18 cellular contexts compared by ENCODE assay signal in genomic region chr13:46058268-46058667, GRCh38. TPM values are rescaled to one million over a fixed set of nuclear protein-coding genes. Genes with fewer than 3 reads are reported as not detected.
DNase-seq lines count a peak whose midpoint lies in the region; ATAC-seq, FAIRE-seq and TF ChIP-seq lines count a peak whose summit lies in the region.
"Had no signal": no experiment of that assay in that cellular context is flagged by ENCODE, and none has a peak within 500 bp of the region (broad histone marks: within the 10 kb centered on the region; RNA-seq: fewer than 3 reads in every experiment).

No MANE protein-coding gene starts in this region.

- peak; percentile 51 for FAIRE-seq in GM12892 (lab: Jason Lieb, UNC)
- FAIRE-seq: GM12878, H54 had no signal

- in situ Hi-C loops in GM13976 (cut with MboI; ENCODE audit: low sequenced_read_pairs, unreplicated experiment) = no loop called here

- peaks cover 1% of the 10 kb centered on the region for H3K36me3 Mint-ChIP-seq in neural crest cell (ENCODE audit: low read depth)
- H3K36me3 Mint-ChIP-seq: CD8-positive, alpha-beta memory T cell had no signal

- H3K9me3 Mint-ChIP-seq in neural crest cell = peaks cover under 1% of the 10 kb centered on the region

- peaks cover 49% of the 10 kb centered on the region for H3K4me1 Mint-ChIP-seq in neural crest cell

- H3K27ac Mint-ChIP-seq in neural crest cell (ENCODE audit: unreplicated experiment) = peak overlapping the region; percentile 4

- peak; percentile 16 for DNase-seq in GF-D8 (lab: John Stamatoyannopoulos, UW)
- DNase-seq in GM12892 (ENCODE audit: insufficient read length) = no peak
- DNase-seq in neural crest cell (ENCODE audit: low read depth, low spot score) = no peak
- no peak for DNase-seq in cerebellum (ENCODE audit: low spot score)
- DNase-seq in GM13976 (ENCODE audit: low spot score) = no peak
- DNase-seq: AML-193; CD8-positive, alpha-beta memory T cell; DMS53; KG1 had no signal

- ATAC-seq in GM19351 (IDR thresholded peaks at IDR 0.05; ENCODE audit: unreplicated experiment) = no peak
- ATAC-seq in GM18511 (IDR thresholded peaks at IDR 0.05; ENCODE audit: unreplicated experiment) = no peak
- ATAC-seq: GM12878, HCT116 had no signal

- H3K4me3 Mint-ChIP-seq in neural crest cell = no peak overlapping the region
- H3K4me3 Mint-ChIP-seq: IgD-negative memory B cell had no signal

- TF ChIP-seq POLR2A in GM12892 (IDR thresholded peaks at IDR 0.05; ENCODE audit: low read depth, low read length) = no peak

- no peak for TF ChIP-seq CTCF in neural crest cell (conservative IDR thresholded peaks at IDR 0.05)
- no peak for TF ChIP-seq CTCF in GM13976 (IDR thresholded peaks at IDR 0.05; ENCODE audit: borderline replicate concordance, control extremely low read depth, extremely low read depth, insufficient read depth, missing control alignments)

- peak overlapping the region; percentile 81 for H3K27ac ChIP-seq in angular gyrus (ENCODE audit: low read depth, low read length)
- H3K27ac ChIP-seq: BLaER1 had no signal

- no peaks in the 10 kb centered on the region for H3K27me3 Mint-ChIP-seq in neural crest cell (ENCODE audit: low read depth)

RNA-seq across cellular contexts. Expression of gene ZC3H13, which starts 5.7 kb away (rescaled TPM):
- polyA plus RNA-seq in GM12892 (2012; ENCODE audit: missing spikeins) = 21.6 TPM
- total RNA-seq in neural crest cell = 103 and 113 TPM in 2 replicates
- total RNA-seq in cerebellum = 43.5 TPM

RNA-seq across cellular contexts. Expression of gene CPB2, which starts 46.6 kb away (rescaled TPM):
- polyA plus RNA-seq in GM12892 (2012; ENCODE audit: missing spikeins) = 0.21 TPM
- total RNA-seq in neural crest cell (0.43 and 0.44 TPM in 2 replicates), cerebellum (not detected)
- total RNA-seq: CD8-positive, alpha-beta memory T cell; GM23248 had no signal
- polyA plus RNA-seq: CD8-positive, alpha-beta memory T cell had no signal
